Comparison of ENCODE assay signal across 9 cellular contexts in genomic region chr11:8090756-8091155, GRCh38. TPM values are rescaled to one million over a fixed set of nuclear protein-coding genes. Genes with fewer than 3 reads are reported as not detected.
DNase-seq lines count a peak whose midpoint lies in the region; FAIRE-seq and TF ChIP-seq lines count a peak whose summit lies in the region.
"Had no signal": no experiment of that assay in that cellular context is flagged by ENCODE, and none has a peak within 500 bp of the region (broad histone marks: within the 10 kb centered on the region; RNA-seq: fewer than 3 reads in every experiment).

No MANE protein-coding gene starts in this region.

- H3F3A ChIP-seq in smooth muscle cell (ENCODE audit: low read depth): no peaks in the 10 kb centered on the region

- BruUV-seq in OCI-LY7 (replicated peaks; lab: Mats Ljungman, UMichigan): no TSS peak

- CTCF ChIA-PET in OCI-LY7 (lab: Charles Lee; ENCODE audit: unreplicated experiment): interaction anchor here (1.0 to 2.4 kb wide), 2 partner anchors 9 to 84 kb away, joined by 4 to 9 read pairs; no protein-coding TSS in a partner anchor

- intact Hi-C loops in OCI-LY7 (cut with micrococcal nuclease; ENCODE audit: unreplicated experiment): loop anchor here (2.0 kb wide), 2 partner anchors 84 to 198 kb away; no protein-coding TSS in a partner anchor

- H2AFZ ChIP-seq in OCI-LY7 (ENCODE audit: low read length) (peak overlapping the region; percentile 32; the same call in 1 of the 2 replicates), smooth muscle cell (ENCODE audit: low read depth) (no peak overlapping the region)

- H3K4me3 ChIP-seq in OCI-LY7 (ENCODE audit: low read depth, low read length, poor library complexity, severe bottlenecking) (no peak overlapping the region), fibroblast of mammary gland (ENCODE audit: control insufficient read depth, low read depth, low read length) (no peak overlapping the region), smooth muscle cell (no peak overlapping the region)

- no peak overlapping the region for H3K9ac ChIP-seq in smooth muscle cell (ENCODE audit: low read depth)

- H3K9me2 ChIP-seq in OCI-LY7 (ENCODE audit: insufficient read depth, low read length): no peaks in the 10 kb centered on the region

- H3K4me2 ChIP-seq in OCI-LY7 (ENCODE audit: low read length): no peak overlapping the region
- no peak overlapping the region for H3K4me2 ChIP-seq in smooth muscle cell

- TF ChIP-seq CTCF in OCI-LY7 (conservative IDR thresholded peaks at IDR 0.05; ENCODE audit: low read length) (peak; percentile 75), fibroblast of mammary gland (conservative IDR thresholded peaks at IDR 0.05; ENCODE audit: control insufficient read depth, insufficient read depth, low read depth, low read length) (peak; percentile 75), smooth muscle cell (IDR thresholded peaks at IDR 0.05; ENCODE audit: borderline replicate concordance, insufficient read depth, poor library complexity, severe bottlenecking) (peak; percentile 60)

- H4K20me1 ChIP-seq in OCI-LY7 (ENCODE audit: insufficient read depth, low read length) (no peaks in the 10 kb centered on the region), smooth muscle cell (ENCODE audit: low read depth) (peaks cover 66% of the 10 kb centered on the region)

- H3K36me3 ChIP-seq in OCI-LY7 (ENCODE audit: insufficient read depth, low read length) (no peaks in the 10 kb centered on the region), smooth muscle cell (ENCODE audit: low read depth) (no peaks in the 10 kb centered on the region)

- peaks cover 5% of the 10 kb centered on the region for H3K4me1 ChIP-seq in OCI-LY7 (ENCODE audit: insufficient read depth, low read length, poor library complexity, severe bottlenecking)
- no peaks in the 10 kb centered on the region for H3K4me1 ChIP-seq in smooth muscle cell (ENCODE audit: low read depth)

- POLR2A ChIA-PET in OCI-LY7 (lab: Charles Lee): interaction anchor here (0.9 to 1.2 kb wide), 2 partner anchors 9 to 12 kb away, joined by 4 to 5 read pairs; no protein-coding TSS in a partner anchor

- no peaks in the 10 kb centered on the region for H3K9me3 ChIP-seq in OCI-LY7 (ENCODE audit: low read length)
- H3K9me3 ChIP-seq in smooth muscle cell (replicated peaks; ENCODE audit: low read depth): no peaks in the 10 kb centered on the region

- no peak overlapping the region for H3K27ac ChIP-seq in OCI-LY7 (ENCODE audit: low read depth, low read length, poor library complexity, severe bottlenecking)
- no peak overlapping the region for H3K27ac ChIP-seq in smooth muscle cell (ENCODE audit: low read depth)

- H3K27me3 ChIP-seq in smooth muscle cell (ENCODE audit: low read depth): no peaks in the 10 kb centered on the region

- TF ChIP-seq POLR2A in H54 (IDR thresholded peaks at IDR 0.05; ENCODE audit: low read depth, low read length): no peak

- FAIRE-seq in H54 (lab: Jason Lieb, UNC): no peak
- FAIRE-seq: GM18507 had no signal

- peak; percentile 65 for DNase-seq in activated effector memory CD4-positive, alpha-beta T cell treated with anti-CD3 and anti-CD28 coated beads, Interleukin-2, amount 50 U/mL, for 16 hours
- no peak for DNase-seq in activated effector memory CD4-positive, alpha-beta T cell treated with Interleukin-2 at 50 U/mL for 16 hours
- DNase-seq in OCI-LY7 (ENCODE audit: low spot score): peak; percentile 51
- peak; percentile 49 for DNase-seq in fibroblast of mammary gland (ENCODE audit: low read depth)
- DNase-seq in smooth muscle cell (lab: John Stamatoyannopoulos, UW; ENCODE audit: unreplicated experiment): no peak
- DNase-seq in cerebellar nuclear complex (lab: John Stamatoyannopoulos, UW): no peak
- no peak for DNase-seq in epidermal melanocyte (ENCODE audit: insufficient read length, low spot score)
- DNase-seq in H54 (ENCODE audit: insufficient read length, low spot score): no peak

- H3K79me2 ChIP-seq in OCI-LY7 (ENCODE audit: insufficient read depth, low read depth, low read length): no peaks in the 10 kb centered on the region
- no peaks in the 10 kb centered on the region for H3K79me2 ChIP-seq in smooth muscle cell (ENCODE audit: low read depth)

- WGBS in smooth muscle cell (ENCODE audit: low lambda C conversion rate): 54% methylated on average over 5 of the region's 5 CpGs

RNA-seq across cellular contexts. Expression of gene TUB, which starts 9.7 kb away (rescaled TPM):
- not detected in 2 replicates for total RNA-seq in OCI-LY7 (2014; rRNA removed; shearing (Covaris generic))
- total RNA-seq in OCI-LY7 (2022): not detected in 2 replicates
- 9.5 and 11.5 TPM in 2 replicates for total RNA-seq in smooth muscle cell
- polyA plus RNA-seq in smooth muscle cell: 5.2 and 6.0 TPM in 2 replicates

Comparison
In these comparisons a context has a peak if more than half of its experiments do, and no peak if none do; other contexts are left out.
1. DNase-seq: peak in activated effector memory CD4-positive, alpha-beta T cell treated with anti-CD3 and anti-CD28 coated beads, Interleukin-2, amount 50 U/mL, for 16 hours (single experiment), OCI-LY7 (single experiment) and fibroblast of mammary gland (single experiment); none in activated effector memory CD4-positive, alpha-beta T cell treated with Interleukin-2 at 50 U/mL for 16 hours (single experiment), smooth muscle cell (single experiment), cerebellar nuclear complex (0 of 2), epidermal melanocyte (single experiment) and H54 (single experiment).
2. RNA of gene TUB, which starts 9.7 kb away (total RNA-seq): 9.5 to 11.5 TPM in smooth muscle cell; not detected in OCI-LY7; every median in the first group is over 10 times any median in the second.
3. Peak in every context shown above with its lines, with median percentiles within 50 percentile points of each other: CTCF ChIP-seq.